8 cellular contexts compared by ENCODE assay signal in genomic region chr7:28853834-28854749, GRCh38.
A peak's percentile ranks its signal among the peaks of the same experiment; 100 is the strongest.
DNase-seq lines count a peak whose midpoint lies in the region; ATAC-seq and TF ChIP-seq lines count a peak whose summit lies in the region.

No MANE protein-coding gene starts in this region.

- H3K4me3 Mint-ChIP-seq in T-helper 17 cell, result peak overlapping the region; percentile 76

- H3K36me3 Mint-ChIP-seq in T-helper 17 cell (ENCODE audit: low read depth), result peaks cover 3% of the 10 kb centered on the region

- H3K4me1 ChIP-seq in iPS DF 6.9 (ENCODE audit: control insufficient read depth, insufficient read depth, low read length) (no peaks in the 10 kb centered on the region), gastrocnemius medialis (peaks cover 0 to 7% of the 10 kb centered on the region in 2 donors)

- H3K27me3 ChIP-seq in iPS DF 6.9 (ENCODE audit: control insufficient read depth, insufficient read depth, low read length) (0 out of 2 replicates have a peak, but pooled peaks cover 2% of the 10 kb centered on the region), gastrocnemius medialis (peaks cover 0 to 5% (median 0%) of the 10 kb centered on the region in 3 donors)

- intact Hi-C loops in gastrocnemius medialis (cut with DNase I; ENCODE audit: low total_unique reads), result loop anchor here (1.0 to 5.0 kb wide), 3 partner anchors 237 to 555 kb away; no protein-coding TSS in a partner anchor

- H3K36me3 ChIP-seq in iPS DF 6.9 (ENCODE audit: control insufficient read depth, insufficient read depth, low read length), result no peaks in the 10 kb centered on the region
- H3K36me3 ChIP-seq in gastrocnemius medialis, result no peaks in the 10 kb centered on the region

- TF ChIP-seq CTCF in GM12873 (IDR thresholded peaks at IDR 0.05; ENCODE audit: insufficient read depth, low read depth, low read length, missing control alignments) (peak; percentile 86), gastrocnemius medialis (IDR thresholded peaks at IDR 0.05 in 4 of 5, conservative IDR thresholded peaks at IDR 0.05 in 1 of 5) (peak; percentile 84 to 94 (median 90))

- no peaks in the 10 kb centered on the region for H3K9me3 ChIP-seq in T-helper 17 cell (ENCODE audit: control insufficient read depth, low read length, poor library complexity, severe bottlenecking)
- H3K9me3 ChIP-seq in iPS DF 6.9 (ENCODE audit: control insufficient read depth, insufficient read depth, low read length), result no peaks in the 10 kb centered on the region
- H3K9me3 ChIP-seq in gastrocnemius medialis, result no peaks in the 10 kb centered on the region

- peak; percentile 62 for DNase-seq in NCI-H1105 (lab: John Stamatoyannopoulos, UW)
- DNase-seq in T-helper 17 cell, result peak; percentile 9 to 39 (median 26)
- DNase-seq in astrocyte of the hippocampus (ENCODE audit: low read depth, low spot score), result peak; percentile 91
- DNase-seq in iPS DF 6.9 (ENCODE audit: low read depth, low spot score), result peak; percentile 72
- peak; percentile 39 to 72 for DNase-seq in gastrocnemius medialis
- DNase-seq in NK-92 treated with Interleukin-12 subunit alpha and Interleukin-12 subunit beta, amount 100 ng/mL, for 24 hours (lab: John Stamatoyannopoulos, UW), result no peak

- in situ Hi-C loops in gastrocnemius medialis (cut with MboI; ENCODE audit: low sequenced_read_pairs in 4 of 4), result loop anchor here (5.0 to 25.0 kb wide), 4 partner anchors 227 to 559 kb away; no protein-coding TSS in a partner anchor

- ATAC-seq in HG02623 (IDR thresholded peaks at IDR 0.05; ENCODE audit: unreplicated experiment) (peak; percentile 98), T-helper 17 cell (peak; percentile 92), gastrocnemius medialis (peak; percentile 96 to 98)

- no peak overlapping the region for H3K27ac Mint-ChIP-seq in T-helper 17 cell

- H3K27ac ChIP-seq in iPS DF 6.9 (ENCODE audit: low read length), result no peak overlapping the region
- H3K27ac ChIP-seq in gastrocnemius medialis, result peak overlapping the region in 1 of 4 donors; percentile 38

- peaks cover 6% of the 10 kb centered on the region for H3K4me1 Mint-ChIP-seq in T-helper 17 cell

- peaks cover 56% of the 10 kb centered on the region for H3K27me3 Mint-ChIP-seq in T-helper 17 cell

- WGBS in iPS DF 6.9 (ENCODE audit: insufficient coverage, insufficient read length), result no CpG with 5 or more reads among the region's 63 CpGs

- no peak for TF ChIP-seq POLR2A in gastrocnemius medialis (IDR thresholded peaks at IDR 0.05)

- H3K4me3 ChIP-seq in iPS DF 6.9 (ENCODE audit: low read length) (peak overlapping the region; percentile 53; the same call in 1 of the 2 replicates), gastrocnemius medialis (peak overlapping the region; percentile 54 to 76 (median 64))
